29 cellular contexts compared by ENCODE assay signal in genomic region chr2:24175631-24176030, GRCh38. TPM values are rescaled to one million over a fixed set of nuclear protein-coding genes. Genes with fewer than 3 reads are reported as not detected.
A peak's percentile ranks its signal among the peaks of the same experiment; 100 is the strongest.
DNase-seq lines count a peak whose midpoint lies in the region; ATAC-seq and TF ChIP-seq lines count a peak whose summit lies in the region.
"Had no signal": no experiment of that assay in that cellular context is flagged by ENCODE, and none has a peak within 500 bp of the region (broad histone marks: within the 10 kb centered on the region; RNA-seq: fewer than 3 reads in every experiment).

No MANE protein-coding gene starts in this region.

- in situ Hi-C loops in brain microvascular endothelial cell (cut with HindIII; ENCODE audit: low pct_ligation_motif_present, low sequenced_read_pairs), result no loop called here

- H3K4me3 Mint-ChIP-seq in MCF 10A (ENCODE audit: unreplicated experiment), result no peak overlapping the region
- H3K4me3 Mint-ChIP-seq in CD4-positive, alpha-beta memory T cell, result no peak overlapping the region
- H3K4me3 Mint-ChIP-seq: brain, neural crest cell, T-cell had no signal

- POLR2A ChIA-PET in MCF 10A (lab: Yijun Ruan, JAX), result no interaction called here
- POLR2A ChIA-PET in CD4-positive, alpha-beta memory T cell (lab: Charles Lee; ENCODE audit: partially characterized antibody), result no interaction called here

- H3K27ac Mint-ChIP-seq in MCF 10A (ENCODE audit: low read depth, unreplicated experiment), result no peak overlapping the region
- H3K27ac Mint-ChIP-seq in CD4-positive, alpha-beta memory T cell, result no peak overlapping the region
- H3K27ac Mint-ChIP-seq: activated T-helper 2 cell treated with anti-CD3 and anti-CD28 coated beads, Interferon-gamma antibody, Interleukin-2, Interleukin-4, amounts not matched to agents 10 μg/mL and 5 μg/mL and 100 μg/mL, durations not matched to agents 14 hours and 24 hours and 36 hours; brain; progenitor cell of endocrine pancreas; T-cell had no signal

- peak overlapping the region; percentile 6 to 57 (median 30) for H3K4me3 ChIP-seq in breast epithelium
- H3K4me3 ChIP-seq in brain microvascular endothelial cell (ENCODE audit: low read depth, low read length), result no peak overlapping the region
- H3K4me3 ChIP-seq in fibroblast of the aortic adventitia (ENCODE audit: low read depth, low read length), result peak overlapping the region; percentile 56
- peak overlapping the region; percentile 59 for H3K4me3 ChIP-seq in thoracic aorta
- H3K4me3 ChIP-seq in CD4-positive, alpha-beta memory T cell (ENCODE audit: low read length in 2 of 2), result no peak overlapping the region
- H3K4me3 ChIP-seq: GM12878, upper lobe of right lung had no signal

- DNase-seq in breast epithelium (ENCODE audit: low spot score in 2 of 2) (no peak), MCF 10A (ENCODE audit: unreplicated experiment) (no peak), brain microvascular endothelial cell (no peak), fibroblast of the aortic adventitia (ENCODE audit: low read depth) (peak; percentile 29), thoracic aorta (ENCODE audit: low spot score) (no peak), NCI-H1694 (lab: John Stamatoyannopoulos, UW) (no peak)
- no peak for DNase-seq in CD4-positive, alpha-beta memory T cell
- DNase-seq: activated CD4-positive, alpha-beta T cell treated with anti-CD3 and anti-CD28 coated beads, Interleukin-2, amount 50 U/mL, for 1 hour; activated CD8-positive, alpha-beta memory T cell treated with anti-CD3 and anti-CD28 coated beads, Interleukin-2, amount 50 U/mL, for 4 hours; DMS153; GDM1; NCI-H1930; NCI-H2227 treated with DMSO at 0.1 percent for 48 hours; NCI-H774; SHP77; stimulated activated CD4-positive, alpha-beta T cell treated with anti-CD3 and anti-CD28 coated beads, Interleukin-1b, Interleukin-23, amount 100 ng/mL, for 48 hours; stimulated activated naive CD4-positive, alpha-beta T cell treated with Interleukin-2 at 50 U/mL for 16 hours; T-cell had no signal

- peak overlapping the region in 1 of 2 donors; percentile 4 for H3K27ac ChIP-seq in breast epithelium
- H3K27ac ChIP-seq in brain microvascular endothelial cell, result no peak overlapping the region
- peak overlapping the region in 1 of 2 donors; percentile 38 for H3K27ac ChIP-seq in thoracic aorta
- H3K27ac ChIP-seq in CD4-positive, alpha-beta memory T cell (ENCODE audit: low read depth, low read length), result no peak overlapping the region
- H3K27ac ChIP-seq: epithelial cell of prostate, upper lobe of right lung, WERI-Rb-1 had no signal

- H3K9me3 ChIP-seq in breast epithelium, result peaks cover 0 to 4% of the 10 kb centered on the region in 2 donors
- no peaks in the 10 kb centered on the region for H3K9me3 ChIP-seq in thoracic aorta
- no peaks in the 10 kb centered on the region for H3K9me3 ChIP-seq in CD4-positive, alpha-beta memory T cell (ENCODE audit: control insufficient read depth in 1 of 2, low read length in 2 of 2)
- H3K9me3 ChIP-seq: upper lobe of right lung had no signal

- H3K27me3 Mint-ChIP-seq in MCF 10A (ENCODE audit: insufficient read depth, unreplicated experiment), result no peaks in the 10 kb centered on the region
- peaks cover 0 to 1% of the 10 kb centered on the region in 2 donors for H3K27me3 Mint-ChIP-seq in CD4-positive, alpha-beta memory T cell
- H3K27me3 Mint-ChIP-seq: brain had no signal

- H3K4me1 ChIP-seq in breast epithelium, result no peaks in the 10 kb centered on the region
- no peaks in the 10 kb centered on the region for H3K4me1 ChIP-seq in thoracic aorta (ENCODE audit: control insufficient read depth in 1 of 2, low read depth in 2 of 2)
- H3K4me1 ChIP-seq in CD4-positive, alpha-beta memory T cell (ENCODE audit: insufficient read depth, low read length), result no peaks in the 10 kb centered on the region
- H3K4me1 ChIP-seq: upper lobe of right lung had no signal

- BruUV-seq in MCF 10A (replicated peaks; lab: Mats Ljungman, UMichigan), result no TSS peak

- ATAC-seq in thoracic aorta (ENCODE audit: insufficient number of reproducible peaks, low FRiP score, low read depth) (no peak), HG02571 (IDR thresholded peaks at IDR 0.05; ENCODE audit: unreplicated experiment) (no peak)
- ATAC-seq: GM12878, T-cell had no signal

- no peak for TF ChIP-seq CTCF in breast epithelium (IDR thresholded peaks at IDR 0.05)
- no peak for TF ChIP-seq CTCF in MCF 10A (IDR thresholded peaks at IDR 0.05; ENCODE audit: unreplicated experiment)
- peak; percentile 19 for TF ChIP-seq CTCF in brain microvascular endothelial cell (IDR thresholded peaks at IDR 0.05; ENCODE audit: low read depth, low read length, missing control alignments)
- TF ChIP-seq CTCF in fibroblast of the aortic adventitia (IDR thresholded peaks at IDR 0.05; ENCODE audit: insufficient read depth, low read length), result peak; percentile 40
- no peak for TF ChIP-seq CTCF in thoracic aorta (IDR thresholded peaks at IDR 0.05)

- no peaks in the 10 kb centered on the region for H3K36me3 Mint-ChIP-seq in MCF 10A (ENCODE audit: insufficient read depth, unreplicated experiment)
- H3K36me3 Mint-ChIP-seq in CD4-positive, alpha-beta memory T cell, result no peaks in the 10 kb centered on the region

- CTCF ChIA-PET in MCF 10A (lab: Yijun Ruan, JAX), result interaction anchor here (0.6 kb wide), 1 partner anchor 227 kb away, joined by 3 read pairs; no protein-coding TSS in a partner anchor
- CTCF ChIA-PET in CD4-positive, alpha-beta memory T cell (lab: Charles Lee; ENCODE audit: partially characterized antibody), result no interaction called here

- no peaks in the 10 kb centered on the region for H3K4me1 Mint-ChIP-seq in MCF 10A (ENCODE audit: insufficient read depth, unreplicated experiment)
- H3K4me1 Mint-ChIP-seq in CD4-positive, alpha-beta memory T cell, result peaks cover 0 to 1% (median 0%) of the 10 kb centered on the region in 4 donors
- H3K4me1 Mint-ChIP-seq: neural crest cell, T-cell had no signal

- H3K27me3 ChIP-seq in breast epithelium (no peaks in the 10 kb centered on the region), brain microvascular endothelial cell (replicated peaks) (no peaks in the 10 kb centered on the region), thoracic aorta (replicated peaks; ENCODE audit: insufficient read depth) (no peaks in the 10 kb centered on the region)
- H3K27me3 ChIP-seq in CD4-positive, alpha-beta memory T cell (ENCODE audit: insufficient read depth, low read length), result no peaks in the 10 kb centered on the region
- H3K27me3 ChIP-seq: upper lobe of right lung had no signal

- no peak for TF ChIP-seq POLR2A in breast epithelium (IDR thresholded peaks at IDR 0.05)

- intact Hi-C loops in breast epithelium (cut with DNase I; ENCODE audit: low total_unique reads) (no loop called here), MCF 10A (cut with micrococcal nuclease) (no loop called here)
- intact Hi-C loops in CD4-positive, alpha-beta memory T cell (cut with micrococcal nuclease), result no loop called here

- H3K9me3 Mint-ChIP-seq in MCF 10A (ENCODE audit: unreplicated experiment), result no peaks in the 10 kb centered on the region
- H3K9me3 Mint-ChIP-seq in CD4-positive, alpha-beta memory T cell, result no peaks in the 10 kb centered on the region
- H3K9me3 Mint-ChIP-seq: activated T-helper 2 cell treated with anti-CD3 and anti-CD28 coated beads, Interferon-gamma antibody, Interleukin-2, Interleukin-4, amounts not matched to agents 10 μg/mL and 5 μg/mL and 100 μg/mL, durations not matched to agents 14 hours and 24 hours and 36 hours; neural crest cell had no signal

- H3K36me3 ChIP-seq in breast epithelium, result no peaks in the 10 kb centered on the region
- no peaks in the 10 kb centered on the region for H3K36me3 ChIP-seq in brain microvascular endothelial cell (replicated peaks)
- H3K36me3 ChIP-seq in thoracic aorta, result no peaks in the 10 kb centered on the region
- H3K36me3 ChIP-seq in CD4-positive, alpha-beta memory T cell (ENCODE audit: insufficient read depth, low read length), result no peaks in the 10 kb centered on the region
- H3K36me3 ChIP-seq: upper lobe of right lung, WERI-Rb-1 had no signal

RNA-seq across cellular contexts. Expression of gene FAM228A, which starts 0.8 kb away (rescaled TPM):
- 1 to 10 TPM in 1 of 3 donors, under 1 TPM in 2; 0.66 to 2.6 (median 0.88) TPM for total RNA-seq in breast epithelium
- not detected in 2 replicates for total RNA-seq in MCF 10A (2022)
- 0.18 and 1.3 TPM in 2 replicates for total RNA-seq in fibroblast of the aortic adventitia (ENCODE audit: low replicate concordance)
- total RNA-seq in thoracic aorta, result under 1 TPM; 0.81 to 0.92 TPM
- total RNA-seq in CD4-positive, alpha-beta memory T cell, result under 1 TPM; 0.36 to 0.81 TPM
- polyA plus RNA-seq in CD4-positive, alpha-beta memory T cell, result under 1 TPM in 1 of 2 donors, not detected in 1; 0.28 TPM
- total RNA-seq: A172; activated T-helper 2 cell treated with anti-CD3 and anti-CD28 coated beads, Interferon-gamma antibody, Interleukin-2, Interleukin-4, amounts not matched to agents 10 μg/mL and 5 μg/mL and 100 μg/mL, durations not matched to agents 14 hours and 24 hours and 36 hours; GM12878 had no signal

RNA-seq across cellular contexts. Expression of gene FAM228B, which starts 52.4 kb away (rescaled TPM):
- total RNA-seq in breast epithelium (10 to 100 TPM; 23.7 to 46.2 (median 30.9) TPM), MCF 10A (2022) (10.6 and 19.5 TPM in 2 replicates), fibroblast of the aortic adventitia (ENCODE audit: low replicate concordance) (7.0 and 10.3 TPM in 2 replicates), thoracic aorta (100 to 1,000 TPM in 1 of 2 donors, 10 to 100 TPM in 1; 23.6 to 114 TPM)
- 10 to 100 TPM; 17.2 to 24.4 TPM for total RNA-seq in CD4-positive, alpha-beta memory T cell
- polyA plus RNA-seq in CD4-positive, alpha-beta memory T cell, result 1 to 10 TPM; 4.5 to 7.4 TPM

RNA-seq across cellular contexts. Expression of gene PFN4, which starts 52.5 kb away (rescaled TPM):
- total RNA-seq in breast epithelium, result under 1 TPM in 2 of 3 donors, not detected in 1; 0.44 to 0.96 TPM
- 1.8 and 2.6 TPM in 2 replicates for total RNA-seq in MCF 10A (2022)
- total RNA-seq in fibroblast of the aortic adventitia (ENCODE audit: low replicate concordance), result 0.45 and 1.7 TPM in 2 replicates
- total RNA-seq in thoracic aorta, result 1 to 10 TPM in 1 of 2 donors, not detected in 1; 1.9 TPM
- not detected for total RNA-seq in CD4-positive, alpha-beta memory T cell
- polyA plus RNA-seq in CD4-positive, alpha-beta memory T cell, result not detected
- total RNA-seq: OCI-LY7 had no signal

Comparison
In these comparisons a context has a peak if more than half of its experiments do, and no peak if none do; other contexts are left out.
1. H3K4me3 ChIP-seq: peak in breast epithelium (3 of 3), fibroblast of the aortic adventitia (single experiment) and thoracic aorta (single experiment); none in brain microvascular endothelial cell (single experiment) and CD4-positive, alpha-beta memory T cell (0 of 2).
2. CTCF ChIP-seq: peak in brain microvascular endothelial cell (single experiment) and fibroblast of the aortic adventitia (single experiment); none in breast epithelium (0 of 3), MCF 10A (single experiment) and thoracic aorta (single experiment).